In the genomic region with DNA sequence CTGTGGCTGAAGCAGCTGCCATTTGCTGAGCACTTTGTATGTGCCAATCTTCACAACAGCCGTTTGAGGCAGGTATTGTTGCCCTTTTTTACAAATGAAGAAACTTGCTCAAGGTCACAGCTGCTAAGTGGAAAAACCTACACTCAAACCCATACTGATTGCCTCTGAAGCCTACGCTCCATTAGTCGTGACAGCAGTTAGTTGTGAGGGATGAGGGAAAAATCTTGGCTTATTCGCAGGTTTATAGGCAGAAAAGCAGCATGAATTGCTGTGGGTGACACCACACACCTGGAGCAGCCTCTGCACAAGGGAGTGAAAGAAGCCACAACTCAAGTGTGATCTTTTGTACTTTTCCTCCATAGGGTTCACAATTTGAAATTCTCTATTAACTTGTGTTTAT, we compare ENCODE assay signal across 13 cellular contexts.
DNase-seq lines count a peak whose midpoint lies in the region; ATAC-seq, FAIRE-seq and TF ChIP-seq lines count a peak whose summit lies in the region.
"Had no signal": no experiment of that assay in that cellular context is flagged by ENCODE, and none has a peak within 500 bp of the region (broad histone marks: within the 10 kb centered on the region; RNA-seq: fewer than 3 reads in every experiment).

No MANE protein-coding gene starts in this region.

- H3K27ac ChIP-seq in cingulate gyrus (ENCODE audit: low read depth, low read length), result peak overlapping the region; percentile 11
- peak overlapping the region; percentile 0 for H3K27ac ChIP-seq in osteoblast (ENCODE audit: low read depth, low read length)
- no peak overlapping the region for H3K27ac ChIP-seq in HepG2 (ENCODE audit: extremely low read length, insufficient read depth, low read length)
- no peak overlapping the region for H3K27ac ChIP-seq in gastrocnemius medialis
- no peak overlapping the region for H3K27ac ChIP-seq in gastroesophageal sphincter
- H3K27ac ChIP-seq: BLaER1, PC-9 had no signal

- no peak overlapping the region for H3K9ac ChIP-seq in HepG2 (ENCODE audit: insufficient read depth, low read depth, low read length)
- H3K9ac ChIP-seq: BLaER1 had no signal

- no peaks in the 10 kb centered on the region for H4K20me1 ChIP-seq in osteoblast (ENCODE audit: insufficient read depth, low read length)
- H4K20me1 ChIP-seq in HepG2 (ENCODE audit: insufficient read depth, low read length), result no peaks in the 10 kb centered on the region
- H4K20me1 ChIP-seq: BLaER1 had no signal

- no TSS peak for BruUV-seq in HepG2 (replicated peaks; lab: Mats Ljungman, UMichigan)

- no peak for FAIRE-seq in HepG2 (lab: Jason Lieb, UNC)

- POLR2A ChIA-PET in HepG2 (lab: Yijun Ruan, JAX), result no interaction called here

- H2AFZ ChIP-seq in osteoblast (ENCODE audit: low read length) (peak overlapping the region; percentile 8), HepG2 (ENCODE audit: low read length) (no peak overlapping the region)
- H2AFZ ChIP-seq: PC-9 had no signal

- H3K4me3 ChIP-seq in osteoblast (ENCODE audit: insufficient read depth, low read length) (no peak overlapping the region), HepG2 (replicated peaks in 1 of 3; ENCODE audit: insufficient read depth in 1 of 3, low read depth in 2 of 3, low read length in 3 of 3) (no peak overlapping the region), gastrocnemius medialis (no peak overlapping the region), gastroesophageal sphincter (no peak overlapping the region)
- H3K4me3 ChIP-seq: BLaER1, PC-9 had no signal

- H3K4me2 ChIP-seq in osteoblast (ENCODE audit: insufficient read depth, low read length) (peak overlapping the region; percentile 17), HepG2 (ENCODE audit: low read depth, low read length) (no peak overlapping the region)
- H3K4me2 ChIP-seq: BLaER1, PC-9 had no signal

- intact Hi-C loops in HepG2 (cut with micrococcal nuclease; ENCODE audit: unreplicated experiment), result no loop called here
- intact Hi-C loops in gastrocnemius medialis (cut with DNase I; ENCODE audit: low total_unique reads), result no loop called here

- TF ChIP-seq CTCF in osteoblast (IDR thresholded peaks at IDR 0.05; ENCODE audit: extremely low read depth, low read depth, low read length) (no peak), HepG2 (CRISPR knock-in tag; IDR thresholded peaks at IDR 0.05) (no peak), gastrocnemius medialis (IDR thresholded peaks at IDR 0.05 in 4 of 5, conservative IDR thresholded peaks at IDR 0.05 in 1 of 5) (no peak), gastroesophageal sphincter (IDR thresholded peaks at IDR 0.05) (no peak)

- WGBS in HepG2 (ENCODE audit: low lambda C conversion rate), result 37% methylated on average over 4 of the region's 4 CpGs
- 14 to 30% methylated on average over 1 to 4 of the region's 4 CpGs for WGBS in gastroesophageal sphincter (ENCODE audit: low coverage in 1 of 2), 2 donors

- no peak for TF ChIP-seq RAD21 in HepG2 (CRISPR knock-in tag; IDR thresholded peaks at IDR 0.05)

- no peaks in the 10 kb centered on the region for H3K79me2 ChIP-seq in osteoblast (ENCODE audit: insufficient read depth, low read length)
- H3K79me2 ChIP-seq in HepG2 (ENCODE audit: insufficient read depth, low read length), result no peaks in the 10 kb centered on the region

- DNase-seq in DMS79 (lab: John Stamatoyannopoulos, UW), result peak; percentile 18
- DNase-seq in NCI-H1436 (lab: John Stamatoyannopoulos, UW), result peak; percentile 9
- DNase-seq in osteoblast (ENCODE audit: insufficient read length, low spot score, missing footprints), result no peak
- DNase-seq in HepG2 (ENCODE audit: low spot score), result no peak
- DNase-seq in gastrocnemius medialis, result no peak
- DNase-seq: NCI-H187 treated with DMSO at 0.1 percent for 48 hours, NCI-H226, PC-9, T-helper 17 cell had no signal

- no peaks in the 10 kb centered on the region for H3K9me3 ChIP-seq in osteoblast (ENCODE audit: low read depth, low read length)
- no peaks in the 10 kb centered on the region for H3K9me3 ChIP-seq in HepG2 (ENCODE audit: low read length)
- no peaks in the 10 kb centered on the region for H3K9me3 ChIP-seq in gastrocnemius medialis
- H3K9me3 ChIP-seq in gastroesophageal sphincter, result no peaks in the 10 kb centered on the region
- H3K9me3 ChIP-seq: BLaER1 had no signal

- peaks cover 36% of the 10 kb centered on the region for H3K4me1 ChIP-seq in osteoblast (ENCODE audit: insufficient read depth, low read length)
- no peaks in the 10 kb centered on the region for H3K4me1 ChIP-seq in HepG2 (ENCODE audit: insufficient read depth, low read length)
- H3K4me1 ChIP-seq in gastrocnemius medialis, result peaks cover 4 to 8% of the 10 kb centered on the region in 2 donors
- no peaks in the 10 kb centered on the region for H3K4me1 ChIP-seq in gastroesophageal sphincter

- H3K36me3 ChIP-seq in osteoblast (ENCODE audit: insufficient read depth, low read length) (no peaks in the 10 kb centered on the region), HepG2 (replicated peaks in 1 of 2; ENCODE audit: control insufficient read depth in 1 of 2, insufficient read depth in 2 of 2, low read length in 2 of 2) (no peaks in the 10 kb centered on the region), gastrocnemius medialis (no peaks in the 10 kb centered on the region), gastroesophageal sphincter (no peaks in the 10 kb centered on the region)
- H3K36me3 ChIP-seq: BLaER1 had no signal

- TF ChIP-seq EP300 in HepG2 (IDR thresholded peaks at IDR 0.05; ENCODE audit: low read depth in 2 of 2, low read length in 2 of 2), result no peak
- no peak for TF ChIP-seq EP300 in HepG2 (CRISPR knock-in tag; IDR thresholded peaks at IDR 0.05; ENCODE audit: borderline replicate concordance)
- TF ChIP-seq EP300 in gastroesophageal sphincter (IDR thresholded peaks at IDR 0.05), result no peak

- no peaks in the 10 kb centered on the region for H3K27me3 ChIP-seq in osteoblast (ENCODE audit: insufficient read depth, low read length)
- no peaks in the 10 kb centered on the region for H3K27me3 ChIP-seq in HepG2 (ENCODE audit: control insufficient read depth in 1 of 2, insufficient read depth in 2 of 2, low read length in 2 of 2)
- H3K27me3 ChIP-seq in gastrocnemius medialis, result no peaks in the 10 kb centered on the region
- no peaks in the 10 kb centered on the region for H3K27me3 ChIP-seq in gastroesophageal sphincter
- H3K27me3 ChIP-seq: BLaER1 had no signal

- TF ChIP-seq POLR2A in HepG2 (IDR thresholded peaks at IDR 0.05; ENCODE audit: insufficient read depth in 1 of 2, low read depth in 2 of 2, low read length in 2 of 2) (no peak), gastrocnemius medialis (IDR thresholded peaks at IDR 0.05) (no peak), gastroesophageal sphincter (IDR thresholded peaks at IDR 0.05) (no peak)

- in situ Hi-C loops in HepG2 (cut with HindIII; ENCODE audit: extremely low pct_ligation_motif_present, low pct_unique_long_range_greater_than_20kb), result no loop called here
- in situ Hi-C loops in gastrocnemius medialis (cut with MboI; ENCODE audit: low sequenced_read_pairs in 4 of 4), result no loop called here

- CTCF ChIA-PET in HepG2 (lab: Yijun Ruan, JAX; ENCODE audit: low intra/inter-chr PET ratio, low total read pairs), result no interaction called here

- ATAC-seq in HepG2 (no peak), gastrocnemius medialis (no peak), gastroesophageal sphincter (no peak)
- ATAC-seq: Right ventricle myocardium inferior, T-helper 17 cell had no signal

TF ChIP-seq in HepG2, 621 proteins besides CTCF, POLR2A, EP300 and RAD21:
- TF ChIP-seq, protein P1, sequence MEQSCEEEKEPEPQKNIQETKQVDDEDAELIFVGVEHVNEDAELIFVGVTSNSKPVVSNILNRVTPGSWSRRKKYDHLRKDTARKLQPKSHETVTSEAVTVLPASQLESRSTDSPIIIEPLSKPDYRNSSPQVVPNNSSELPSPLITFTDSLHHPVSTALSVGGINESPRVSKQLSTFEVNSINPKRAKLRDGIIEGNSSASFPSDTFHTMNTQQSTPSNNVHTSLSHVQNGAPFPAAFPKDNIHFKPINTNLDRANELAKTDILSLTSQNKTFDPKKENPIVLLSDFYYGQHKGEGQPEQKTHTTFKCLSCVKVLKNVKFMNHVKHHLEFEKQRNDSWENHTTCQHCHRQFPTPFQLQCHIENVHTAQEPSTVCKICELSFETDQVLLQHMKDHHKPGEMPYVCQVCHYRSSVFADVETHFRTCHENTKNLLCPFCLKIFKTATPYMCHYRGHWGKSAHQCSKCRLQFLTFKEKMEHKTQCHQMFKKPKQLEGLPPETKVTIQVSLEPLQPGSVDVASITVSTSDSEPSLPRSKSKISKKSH (CRISPR knock-in tag; IDR thresholded peaks at IDR 0.05; ENCODE audit: borderline replicate concordance), result no peak
TF ChIP-seq in HepG2: peak in this region for 0.

Comparison
In these comparisons a context has a peak if more than half of its experiments do, and no peak if none do; other contexts are left out.
1. DNase-seq: peak in DMS79 (single experiment) and NCI-H1436 (single experiment); none in osteoblast (single experiment), HepG2 (single experiment) and gastrocnemius medialis (0 of 2).
2. H3K27ac ChIP-seq: peak in cingulate gyrus (single experiment) and osteoblast (single experiment); none in HepG2 (single experiment), gastrocnemius medialis (0 of 4) and gastroesophageal sphincter (0 of 4).